Comparison of ENCODE assay signal across 12 cellular contexts in genomic region chr11:84923489-84923888, GRCh38.
"Had no signal": no experiment of that assay in that cellular context is flagged by ENCODE, and none has a peak within 500 bp of the region (broad histone marks: within the 10 kb centered on the region; RNA-seq: fewer than 3 reads in every experiment).

No MANE protein-coding gene starts in this region.

- H3K27ac ChIP-seq: adrenal gland, skin epidermis had no signal

- H3K27ac Mint-ChIP-seq: activated B cell treated with CpG ODN at 0.5 μM for 24 hours; nephron progenitor cell; T-helper 1 cell treated with Interleukin-12 subunit alpha and Interleukin-12 subunit beta and Interleukin-4 antibody, amounts not matched to agents 30 μg/mL and 1 μg/mL, for 36 hours had no signal

- H3K36me3 ChIP-seq: adrenal gland had no signal

- H3K4me3 ChIP-seq: skin epidermis had no signal

- ATAC-seq: left lobe of liver had no signal

- H3K9me3 Mint-ChIP-seq: nephron progenitor cell had no signal

- H3K27me3 ChIP-seq: adrenal gland had no signal

- H3K4me3 Mint-ChIP-seq: T-helper 1 cell treated with Interleukin-12 subunit alpha and Interleukin-12 subunit beta and Interleukin-4 antibody, amounts not matched to agents 30 μg/mL and 1 μg/mL, for 36 hours had no signal

- DNase-seq: activated B cell treated with CpG ODN at 0.5 μM for 24 hours; activated CD4-positive, alpha-beta T cell treated with anti-CD3 and anti-CD28 coated beads, Interleukin-2, amount 50 U/mL, for 1 hour; activated naive CD4-positive, alpha-beta T cell treated with anti-CD3 and anti-CD28 coated beads, Interleukin-2, amount 50 U/mL, for 16 hours; activated T-cell treated with anti-CD3 and anti-CD28 coated beads, Interleukin-2, amount 50 U/mL, for 1 hour; cerebellar nuclear complex; dermis blood vessel endothelial cell; nephron progenitor cell; trophoblast cell had no signal
